7 cellular contexts compared by ENCODE assay signal in genomic region chr13:45744979-45745378, GRCh38. TPM values are rescaled to one million over a fixed set of nuclear protein-coding genes. Genes with fewer than 3 reads are reported as not detected.
"Had no signal": no experiment of that assay in that cellular context is flagged by ENCODE, and none has a peak within 500 bp of the region (broad histone marks: within the 10 kb centered on the region; RNA-seq: fewer than 3 reads in every experiment).

No MANE protein-coding gene starts in this region.

- H3K27ac Mint-ChIP-seq: GM23338, H9 had no signal

- H3K9me3 Mint-ChIP-seq: GM23338, H9 had no signal

- ATAC-seq: GM23338, K562 had no signal

- H3K4me3 Mint-ChIP-seq: GM23338, H9 had no signal

- DNase-seq: H9, HCEC 1CT, IMR-90 had no signal

RNA-seq across cellular contexts. Expression of gene CBY2, which starts 42.9 kb away (rescaled TPM):
- total RNA-seq: H1, H9, HT1080, IMR-90 had no signal
